1 cellular context compared by ENCODE assay signal in the genomic region with DNA sequence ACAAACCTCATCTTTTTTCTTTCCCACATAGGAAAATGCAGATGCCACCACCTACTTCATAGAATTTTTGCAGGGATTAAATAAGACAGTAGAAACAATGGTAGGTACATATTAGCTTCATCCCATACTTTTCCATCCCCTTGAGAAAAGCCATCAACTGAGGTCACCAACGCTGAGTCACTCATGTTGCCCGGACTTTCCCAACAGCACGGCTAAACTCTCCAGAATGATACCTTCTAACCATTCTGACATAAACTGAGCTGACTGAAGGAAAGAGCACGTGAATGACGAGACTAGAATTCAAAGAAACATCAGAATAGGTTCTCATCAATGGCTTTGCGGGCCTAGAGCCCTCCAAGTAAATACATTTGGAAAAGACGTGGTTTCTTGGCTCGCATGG.
TF ChIP-seq lines count a peak whose summit lies in the region.

No MANE protein-coding gene starts in this region.

TF ChIP-seq in SK-N-SH treated with all-trans-retinoic acid at 6 μM for 48 hours, 23 proteins besides CTCF, POLR2A, EP300 and RAD21 (continued from another document):
- TF ChIP-seq GLIS3 (CRISPR knock-in tag; IDR thresholded peaks at IDR 0.05) (no peak), CSDC2 (CRISPR knock-in tag; IDR thresholded peaks at IDR 0.05) (no peak), TOX (CRISPR knock-in tag; IDR thresholded peaks at IDR 0.05; ENCODE audit: borderline replicate concordance) (no peak), RARB (CRISPR knock-in tag; IDR thresholded peaks at IDR 0.05) (no peak)
- TF ChIP-seq, protein P1, sequence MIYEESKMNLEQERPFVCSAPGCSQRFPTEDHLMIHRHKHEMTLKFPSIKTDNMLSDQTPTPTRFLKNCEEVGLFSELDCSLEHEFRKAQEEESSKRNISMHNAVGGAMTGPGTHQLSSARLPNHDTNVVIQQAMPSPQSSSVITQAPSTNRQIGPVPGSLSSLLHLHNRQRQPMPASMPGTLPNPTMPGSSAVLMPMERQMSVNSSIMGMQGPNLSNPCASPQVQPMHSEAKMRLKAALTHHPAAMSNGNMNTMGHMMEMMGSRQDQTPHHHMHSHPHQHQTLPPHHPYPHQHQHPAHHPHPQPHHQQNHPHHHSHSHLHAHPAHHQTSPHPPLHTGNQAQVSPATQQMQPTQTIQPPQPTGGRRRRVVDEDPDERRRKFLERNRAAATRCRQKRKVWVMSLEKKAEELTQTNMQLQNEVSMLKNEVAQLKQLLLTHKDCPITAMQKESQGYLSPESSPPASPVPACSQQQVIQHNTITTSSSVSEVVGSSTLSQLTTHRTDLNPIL (CRISPR knock-in tag; IDR thresholded peaks at IDR 0.05; ENCODE audit: low read depth): no peak
TF ChIP-seq in SK-N-SH treated with all-trans-retinoic acid at 6 μM for 48 hours: peak in this region for 0.
